ENCODE assay signal across 1 cellular context in the genomic region with DNA sequence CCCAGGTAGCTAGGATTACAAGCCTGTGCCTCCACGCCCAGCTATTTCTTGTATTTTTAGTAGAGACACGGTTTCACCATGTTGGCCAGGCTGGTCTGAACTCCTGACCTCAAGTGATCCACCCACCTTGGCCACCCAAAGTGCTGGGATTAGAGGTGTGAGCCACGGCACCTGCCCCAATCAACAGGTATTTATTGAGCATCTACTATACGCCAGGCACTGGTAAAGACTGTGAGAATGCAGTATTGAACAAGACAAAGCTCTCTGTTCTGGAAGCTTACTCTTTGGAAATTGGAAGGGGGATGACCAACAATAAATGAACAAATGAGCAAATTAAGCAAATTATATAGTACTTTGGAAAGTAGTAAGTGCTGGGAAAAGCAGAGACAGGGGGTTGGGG.
TF ChIP-seq lines count a peak whose summit lies in the region.

No MANE protein-coding gene starts in this region.

TF ChIP-seq in GM12878, 131 proteins besides CTCF, POLR2A, EP300 and RAD21:
- TF ChIP-seq SIX5 (IDR thresholded peaks at IDR 0.05; ENCODE audit: low read depth, low read length, severe bottlenecking) (no peak), PBX3 (IDR thresholded peaks at IDR 0.05; ENCODE audit: insufficient replicate concordance, low read depth, low read length) (no peak), RFX5 (IDR thresholded peaks at IDR 0.05; ENCODE audit: low read depth, low read length) (no peak), POU2F2 (IDR thresholded peaks at IDR 0.05; ENCODE audit: borderline replicate concordance, low read depth, low read length) (no peak)
